Comparison of ENCODE assay signal across 18 cellular contexts in genomic region chr4:8143392-8144140, GRCh38.
"Had no signal": no experiment of that assay in that cellular context is flagged by ENCODE, and none has a peak within 500 bp of the region (broad histone marks: within the 10 kb centered on the region; RNA-seq: fewer than 3 reads in every experiment).

No MANE protein-coding gene starts in this region.

- DNase-seq: activated CD4-positive, alpha-beta T cell treated with anti-CD3 and anti-CD28 coated beads, Interleukin-2, amount 10 ng/mL, durations not matched to agents 24 days and 14 days; activated CD8-positive, alpha-beta T cell treated with anti-CD3 and anti-CD28 coated beads for 36 hours; activated naive CD4-positive, alpha-beta T cell; activated naive CD8-positive, alpha-beta T cell treated with anti-CD3 and anti-CD28 coated beads for 36 hours; activated T-cell treated with anti-CD3 and anti-CD28 coated beads, Interleukin-2, amount 50 U/mL, for 1 hour; amniotic stem cell; dermis blood vessel endothelial cell; effector memory CD4-positive, alpha-beta T cell; mucosa of descending colon; naive B cell; stimulated activated CD4-positive, alpha-beta T cell treated with anti-CD3 and anti-CD28 coated beads, Interleukin-15, amount 100 ng/mL, for 24 hours; stimulated activated CD4-positive, alpha-beta T cell treated with anti-CD3 and anti-CD28 coated beads, Interleukin-2, amount 100 ng/mL, for 48 hours; upper lobe of left lung had no signal

- H3K27ac ChIP-seq: esophagus muscularis mucosa, neutrophil, upper lobe of left lung had no signal

- H3K4me3 ChIP-seq: esophagus muscularis mucosa, mucosa of descending colon, pancreas, testis, upper lobe of left lung had no signal

- H3K27me3 ChIP-seq: esophagus muscularis mucosa, pancreas, testis, upper lobe of left lung had no signal

- H3K9me3 ChIP-seq: esophagus muscularis mucosa, mucosa of descending colon, neutrophil, pancreas, testis, upper lobe of left lung had no signal

- ATAC-seq: activated CD8-positive, alpha-beta T cell treated with anti-CD3 and anti-CD28 coated beads for 36 hours; activated T-helper 17 cell treated with anti-CD3 and anti-CD28 coated beads, Interleukin-2, amount 50 U/mL, for 72 hours; mucosa of descending colon had no signal

- H3K36me3 ChIP-seq: esophagus muscularis mucosa, neutrophil, pancreas, upper lobe of left lung had no signal
